10 cellular contexts compared by ENCODE assay signal in genomic region chr10:22228167-22228938, GRCh38. TPM values are rescaled to one million over a fixed set of nuclear protein-coding genes. Genes with fewer than 3 reads are reported as not detected.
DNase-seq lines count a peak whose midpoint lies in the region; ATAC-seq, FAIRE-seq and TF ChIP-seq lines count a peak whose summit lies in the region.
"Had no signal": no experiment of that assay in that cellular context is flagged by ENCODE, and none has a peak within 500 bp of the region (broad histone marks: within the 10 kb centered on the region; RNA-seq: fewer than 3 reads in every experiment).

No MANE protein-coding gene starts in this region.

- CTCF ChIA-PET in SK-N-SH (lab: Yijun Ruan, JAX): interaction anchor here (1.1 to 3.0 kb wide), 3 partner anchors 19 to 216 kb away, joined by 4 to 10 read pairs (median 7); partner anchors contain the start of gene COMMD3

- H3K27ac ChIP-seq in SK-N-SH (ENCODE audit: low read depth in 2 of 2, low read length in 1 of 2) (peak overlapping the region; percentile 65 to 93), substantia nigra (ENCODE audit: low read depth, low read length, poor library complexity, severe bottlenecking) (peak overlapping the region; percentile 73)

- peaks cover 0 to 4% of the 10 kb centered on the region in 2 experiments; a peak in 2 of 4 replicates for H3K4me1 ChIP-seq in SK-N-SH (ENCODE audit: control insufficient read depth in 1 of 2, insufficient read depth in 2 of 2, low read depth in 1 of 2, low read length in 1 of 2)

- H4K20me1 ChIP-seq in SK-N-SH (ENCODE audit: insufficient read depth): no peaks in the 10 kb centered on the region

- no peaks in the 10 kb centered on the region for H3K79me2 ChIP-seq in SK-N-SH (ENCODE audit: insufficient read depth)

- no peaks in the 10 kb centered on the region for H3K9me2 ChIP-seq in SK-N-SH

- TF ChIP-seq EP300 in SK-N-SH (IDR thresholded peaks at IDR 0.05; ENCODE audit: borderline replicate concordance in 1 of 2, low read depth in 1 of 2, low read length in 1 of 2): no peak

- no peaks in the 10 kb centered on the region for H3K9me3 Mint-ChIP-seq in activated naive CD4-positive, alpha-beta T cell treated with anti-CD3 and anti-CD28 coated beads, Interleukin-2, amount 50 U/mL, for 72 hours

- peaks cover 13% of the 10 kb centered on the region for H3F3A ChIP-seq in SK-N-SH (replicated peaks; ENCODE audit: insufficient read depth)

- 56% methylated on average over 9 of the region's 9 CpGs for WGBS in SK-N-SH (ENCODE audit: low lambda C conversion rate)

- H3K36me3 ChIP-seq in SK-N-SH (replicated peaks in 1 of 2; ENCODE audit: control insufficient read depth in 1 of 2, insufficient read depth in 2 of 2, low read length in 1 of 2): no peaks in the 10 kb centered on the region

- peak overlapping the region; percentile 71 to 84 for H3K4me3 ChIP-seq in SK-N-SH (ENCODE audit: low read depth in 2 of 2, low read length in 1 of 2)

- peak overlapping the region; percentile 81 to 98 for H3K27ac Mint-ChIP-seq in activated naive CD4-positive, alpha-beta T cell treated with anti-CD3 and anti-CD28 coated beads, Interleukin-2, amount 50 U/mL, for 72 hours

- H2AFZ ChIP-seq in SK-N-SH (ENCODE audit: low read depth): peak overlapping the region; percentile 99

- H3K9ac ChIP-seq in SK-N-SH: peak overlapping the region; percentile 78; the same call in 1 of the 2 replicates

- ATAC-seq in SK-N-SH treated with all-trans-retinoic acid at 6 μM for 48 hours (no peak), esophagus mucosa (no peak)
- ATAC-seq in activated naive CD4-positive, alpha-beta T cell treated with anti-CD3 and anti-CD28 coated beads, Interleukin-2, amount 50 U/mL, for 72 hours: no peak

- H3K27me3 ChIP-seq in SK-N-SH (ENCODE audit: insufficient read depth): no peaks in the 10 kb centered on the region

- peaks cover 2 to 4% of the 10 kb centered on the region in 2 donors for H3K36me3 Mint-ChIP-seq in activated naive CD4-positive, alpha-beta T cell treated with anti-CD3 and anti-CD28 coated beads, Interleukin-2, amount 50 U/mL, for 72 hours

- H3K9me3 ChIP-seq in SK-N-SH: no peaks in the 10 kb centered on the region

- DNase-seq in SK-N-SH (no peak), substantia nigra (lab: John Stamatoyannopoulos, UW) (no peak), HuH-7 (ENCODE audit: low spot score) (no peak)
- no peak for DNase-seq in activated naive CD4-positive, alpha-beta T cell treated with anti-CD3 and anti-CD28 coated beads, Interleukin-2, amount 50 U/mL, for 72 hours (ENCODE audit: low spot score in 2 of 2)
- no peak for DNase-seq in effector CD8-positive, alpha-beta T cell (lab: John Stamatoyannopoulos, UW)

- TF ChIP-seq RAD21 in SK-N-SH (IDR thresholded peaks at IDR 0.05; ENCODE audit: low read length): no peak

- POLR2A ChIA-PET in SK-N-SH (lab: Yijun Ruan, JAX): interaction anchor here (0.6 to 4.0 kb wide), 5 partner anchors 16 to 447 kb away, joined by 3 to 38 read pairs (median 5); partner anchors contain the start of genes COMMD3 and DNAJC1

- no peak for TF ChIP-seq CTCF in SK-N-SH (IDR thresholded peaks at IDR 0.05)

- peak; percentile 93 for FAIRE-seq in islet of Langerhans (lab: Jason Lieb, UNC)

- H3K4me2 ChIP-seq in SK-N-SH: peak overlapping the region; percentile 72

TF ChIP-seq in SK-N-SH, 30 proteins besides CTCF, POLR2A, EP300 and RAD21 (continues in another document):
- TF ChIP-seq ELF1 (IDR thresholded peaks at IDR 0.05) (no peak), FOXM1 (IDR thresholded peaks at IDR 0.05; ENCODE audit: low read depth) (no peak), SIN3A (IDR thresholded peaks at IDR 0.05; ENCODE audit: borderline replicate concordance, low read depth, low read length) (no peak), FOXJ3 (CRISPR knock-in tag; IDR thresholded peaks at IDR 0.05) (no peak), CHD2 (IDR thresholded peaks at IDR 0.05; ENCODE audit: low read length, partially characterized antibody) (no peak), USF1 (IDR thresholded peaks at IDR 0.05; ENCODE audit: borderline replicate concordance, low read depth) (no peak), POLR2AphosphoS5 (IDR thresholded peaks at IDR 0.05; ENCODE audit: low read depth, low read length) (no peak)
- TF ChIP-seq, protein P1, sequence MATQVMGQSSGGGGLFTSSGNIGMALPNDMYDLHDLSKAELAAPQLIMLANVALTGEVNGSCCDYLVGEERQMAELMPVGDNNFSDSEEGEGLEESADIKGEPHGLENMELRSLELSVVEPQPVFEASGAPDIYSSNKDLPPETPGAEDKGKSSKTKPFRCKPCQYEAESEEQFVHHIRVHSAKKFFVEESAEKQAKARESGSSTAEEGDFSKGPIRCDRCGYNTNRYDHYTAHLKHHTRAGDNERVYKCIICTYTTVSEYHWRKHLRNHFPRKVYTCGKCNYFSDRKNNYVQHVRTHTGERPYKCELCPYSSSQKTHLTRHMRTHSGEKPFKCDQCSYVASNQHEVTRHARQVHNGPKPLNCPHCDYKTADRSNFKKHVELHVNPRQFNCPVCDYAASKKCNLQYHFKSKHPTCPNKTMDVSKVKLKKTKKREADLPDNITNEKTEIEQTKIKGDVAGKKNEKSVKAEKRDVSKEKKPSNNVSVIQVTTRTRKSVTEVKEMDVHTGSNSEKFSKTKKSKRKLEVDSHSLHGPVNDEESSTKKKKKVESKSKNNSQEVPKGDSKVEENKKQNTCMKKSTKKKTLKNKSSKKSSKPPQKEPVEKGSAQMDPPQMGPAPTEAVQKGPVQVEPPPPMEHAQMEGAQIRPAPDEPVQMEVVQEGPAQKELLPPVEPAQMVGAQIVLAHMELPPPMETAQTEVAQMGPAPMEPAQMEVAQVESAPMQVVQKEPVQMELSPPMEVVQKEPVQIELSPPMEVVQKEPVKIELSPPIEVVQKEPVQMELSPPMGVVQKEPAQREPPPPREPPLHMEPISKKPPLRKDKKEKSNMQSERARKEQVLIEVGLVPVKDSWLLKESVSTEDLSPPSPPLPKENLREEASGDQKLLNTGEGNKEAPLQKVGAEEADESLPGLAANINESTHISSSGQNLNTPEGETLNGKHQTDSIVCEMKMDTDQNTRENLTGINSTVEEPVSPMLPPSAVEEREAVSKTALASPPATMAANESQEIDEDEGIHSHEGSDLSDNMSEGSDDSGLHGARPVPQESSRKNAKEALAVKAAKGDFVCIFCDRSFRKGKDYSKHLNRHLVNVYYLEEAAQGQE (IDR thresholded peaks at IDR 0.05; ENCODE audit: low read depth, low read length): no peak

TF ChIP-seq in SK-N-SH treated with all-trans-retinoic acid at 6 μM for 48 hours, 23 proteins besides CTCF, POLR2A, EP300 and RAD21:
- TF ChIP-seq, protein P2, sequence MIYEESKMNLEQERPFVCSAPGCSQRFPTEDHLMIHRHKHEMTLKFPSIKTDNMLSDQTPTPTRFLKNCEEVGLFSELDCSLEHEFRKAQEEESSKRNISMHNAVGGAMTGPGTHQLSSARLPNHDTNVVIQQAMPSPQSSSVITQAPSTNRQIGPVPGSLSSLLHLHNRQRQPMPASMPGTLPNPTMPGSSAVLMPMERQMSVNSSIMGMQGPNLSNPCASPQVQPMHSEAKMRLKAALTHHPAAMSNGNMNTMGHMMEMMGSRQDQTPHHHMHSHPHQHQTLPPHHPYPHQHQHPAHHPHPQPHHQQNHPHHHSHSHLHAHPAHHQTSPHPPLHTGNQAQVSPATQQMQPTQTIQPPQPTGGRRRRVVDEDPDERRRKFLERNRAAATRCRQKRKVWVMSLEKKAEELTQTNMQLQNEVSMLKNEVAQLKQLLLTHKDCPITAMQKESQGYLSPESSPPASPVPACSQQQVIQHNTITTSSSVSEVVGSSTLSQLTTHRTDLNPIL (CRISPR knock-in tag; IDR thresholded peaks at IDR 0.05; ENCODE audit: low read depth): no peak
- TF ChIP-seq ZC3H10 (CRISPR knock-in tag; IDR thresholded peaks at IDR 0.05): no peak
- TF ChIP-seq ISL1 (CRISPR knock-in tag; IDR thresholded peaks at IDR 0.05): no peak
- no peak for TF ChIP-seq PPARA (CRISPR knock-in tag; IDR thresholded peaks at IDR 0.05; ENCODE audit: borderline replicate concordance)
- TF ChIP-seq CSDC2 (CRISPR knock-in tag; IDR thresholded peaks at IDR 0.05): no peak
- no peak for TF ChIP-seq TOX (CRISPR knock-in tag; IDR thresholded peaks at IDR 0.05; ENCODE audit: borderline replicate concordance)
- TF ChIP-seq POU6F1 (CRISPR knock-in tag; IDR thresholded peaks at IDR 0.05; ENCODE audit: borderline replicate concordance, low read depth): no peak
- no peak for TF ChIP-seq ZFP30 (CRISPR knock-in tag; IDR thresholded peaks at IDR 0.05)

RNA-seq across cellular contexts. Expression of gene EBLN1, which starts 10.5 kb away (rescaled TPM):
- not detected in 2 replicates for polyA plus RNA-seq in SK-N-SH (2012; rRNA removed)
- not detected in 2 replicates for polyA plus RNA-seq in SK-N-SH (2012; cell fraction: cytosol; rRNA removed)
- not detected in 2 replicates for polyA plus RNA-seq in SK-N-SH (2012; cell fraction: nucleus; rRNA removed)
- total RNA-seq in activated naive CD4-positive, alpha-beta T cell treated with anti-CD3 and anti-CD28 coated beads, Interleukin-2, amount 50 U/mL, for 72 hours: not detected
- not detected for total RNA-seq in esophagus mucosa
- total RNA-seq: LHCN-M2, myocyte had no signal
